Comparison of ENCODE assay signal across 24 cellular contexts in the genomic region with DNA sequence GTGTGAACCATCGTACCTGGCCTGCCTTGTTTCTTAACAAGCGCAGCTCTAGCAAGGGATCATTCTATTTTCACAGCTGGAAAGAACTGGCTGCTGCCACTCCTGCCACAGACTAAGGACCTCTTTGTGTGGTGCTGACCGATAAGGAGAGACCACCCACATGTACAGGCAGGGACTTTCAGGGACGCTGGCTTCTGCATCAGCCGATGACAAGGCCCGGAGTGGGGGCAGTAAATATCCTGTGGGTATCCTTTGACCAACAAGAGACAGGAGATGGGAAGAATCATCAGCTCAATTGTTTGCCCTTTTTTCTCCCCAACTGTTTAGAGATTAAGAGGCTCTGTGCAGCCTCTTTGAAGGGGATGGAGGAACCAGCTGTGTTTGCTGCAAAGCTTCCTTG. TPM values are rescaled to one million over a fixed set of nuclear protein-coding genes. Genes with fewer than 3 reads are reported as not detected.
DNase-seq lines count a peak whose midpoint lies in the region; ATAC-seq and TF ChIP-seq lines count a peak whose summit lies in the region.
"Had no signal": no experiment of that assay in that cellular context is flagged by ENCODE, and none has a peak within 500 bp of the region (broad histone marks: within the 10 kb centered on the region; RNA-seq: fewer than 3 reads in every experiment).

No MANE protein-coding gene starts in this region.

- 83% methylated on average over 4 of the region's 6 CpGs for WGBS in suprapubic skin

- ATAC-seq in GM19035 (IDR thresholded peaks at IDR 0.05; ENCODE audit: unreplicated experiment) (no peak), left ventricle myocardium superior (no peak)
- ATAC-seq: A549; CD8-positive, alpha-beta T cell; K562; PC-3 had no signal

- H3K27ac Mint-ChIP-seq in nephron progenitor cell: peak overlapping the region; percentile 44
- H3K27ac Mint-ChIP-seq: CD8-positive, alpha-beta T cell had no signal

- no peaks in the 10 kb centered on the region for H3K27me3 ChIP-seq in suprapubic skin

- TF ChIP-seq POLR2A in suprapubic skin (IDR thresholded peaks at IDR 0.05): no peak

- no peak overlapping the region for H3K4me3 Mint-ChIP-seq in nephron progenitor cell
- H3K4me3 Mint-ChIP-seq: CD8-positive, alpha-beta T cell had no signal

- no peaks in the 10 kb centered on the region for H3K36me3 ChIP-seq in HEK293 (ENCODE audit: control insufficient read depth in 2 of 2, insufficient read depth in 1 of 2, low read length in 2 of 2)
- no peaks in the 10 kb centered on the region for H3K36me3 ChIP-seq in suprapubic skin

- no peaks in the 10 kb centered on the region for H3K9me3 ChIP-seq in HEK293 (ENCODE audit: control insufficient read depth, insufficient read depth, low read depth, low read length)
- no peaks in the 10 kb centered on the region for H3K9me3 ChIP-seq in suprapubic skin
- H3K9me3 ChIP-seq: A549, Caco-2 had no signal

- H3K4me3 ChIP-seq in HEK293 (ENCODE audit: low read depth, low read length) (no peak overlapping the region), suprapubic skin (no peak overlapping the region)
- H3K4me3 ChIP-seq: A549, K562 had no signal

- H3K36me3 Mint-ChIP-seq in nephron progenitor cell (ENCODE audit: low read depth): no peaks in the 10 kb centered on the region
- H3K36me3 Mint-ChIP-seq: CD8-positive, alpha-beta T cell had no signal

- peaks cover 7% of the 10 kb centered on the region for H3K9me3 Mint-ChIP-seq in nephron progenitor cell
- H3K9me3 Mint-ChIP-seq: CD8-positive, alpha-beta T cell had no signal

- H3K4me1 Mint-ChIP-seq in nephron progenitor cell: peaks cover 38% of the 10 kb centered on the region

- TF ChIP-seq CTCF in HEK293 (tag by site-specific recombination; IDR thresholded peaks at IDR 0.05) (no peak), nephron progenitor cell (IDR thresholded peaks at IDR 0.05) (no peak), suprapubic skin (IDR thresholded peaks at IDR 0.05) (no peak)

- peak; percentile 56 for DNase-seq in ecto neural progenitor cell (ENCODE audit: low spot score)
- no peak for DNase-seq in nephron progenitor cell
- DNase-seq in suprapubic skin (ENCODE audit: low spot score in 2 of 2): peak; percentile 14 to 20
- no peak for DNase-seq in central memory CD4-positive, alpha-beta T cell
- no peak for DNase-seq in left ventricle myocardium superior
- DNase-seq: AML-193; C1 segment of cervical spinal cord; Caco-2; CD8-positive, alpha-beta T cell; HCEC 1CT; MV-4-11; NCI-H1105 treated with DMSO at 0.1 percent for 48 hours; NCI-H146; NCI-H1930; NCI-H2107; NCI-H446; NCI-H524 treated with DMSO at 0.1 percent for 48 hours; NCI-H82; NK-92 treated with Interleukin-12 subunit alpha and Interleukin-12 subunit beta, amount 100 ng/mL, for 24 hours; PC-3 had no signal

- CTCF ChIA-PET in HEK293 (lab: Yijun Ruan, JAX): interaction anchor here (0.5 to 1.0 kb wide), 3 partner anchors 10 to 121 kb away, joined by 3 to 5 read pairs (median 4); a partner anchor contains a TSS

- TF ChIP-seq EP300 in suprapubic skin (IDR thresholded peaks at IDR 0.05): no peak

- H3K27me3 Mint-ChIP-seq in nephron progenitor cell (ENCODE audit: low read depth, poor library complexity): peaks cover 8% of the 10 kb centered on the region

- peaks cover 4% of the 10 kb centered on the region; the same call in 1 of the 2 replicates for H3K4me1 ChIP-seq in HEK293 (ENCODE audit: control insufficient read depth, insufficient read depth, low read length)
- H3K4me1 ChIP-seq in suprapubic skin: no peaks in the 10 kb centered on the region

- intact Hi-C loops in left ventricle myocardium superior (cut with micrococcal nuclease): no loop called here

- POLR2A ChIA-PET in HEK293 (lab: Yijun Ruan, JAX): no interaction called here

- H3K27ac ChIP-seq in HEK293 (ENCODE audit: extremely low read depth, low read depth, low read length) (no peak overlapping the region), suprapubic skin (no peak overlapping the region)

TF ChIP-seq in HEK293, 187 proteins besides CTCF, POLR2A, EP300 and RAD21:
- no peak for TF ChIP-seq ZNF664 (tag by site-specific recombination; IDR thresholded peaks at IDR 0.05)
- TF ChIP-seq ZNF121 (tag by site-specific recombination; IDR thresholded peaks at IDR 0.05): 0 out of 2 replicates have a peak, but pooled peaks have one; percentile 5
- peak; percentile 29; the same call in 1 of the 2 replicates for TF ChIP-seq FEZF1 (tag by site-specific recombination; IDR thresholded peaks at IDR 0.05)

RNA-seq across cellular contexts. Expression of a gene that starts 9.2 kb away (rescaled TPM):
- total RNA-seq in suprapubic skin (10 to 100 TPM; 39.0 to 91.9 (median 69.6) TPM), left ventricle myocardium superior (12.3 TPM)

RNA-seq across cellular contexts. Expression of a gene that starts 37.2 kb away (rescaled TPM):
- 10 to 100 TPM in 3 of 4 donors, 1 to 10 TPM in 1; 7.6 to 19.2 (median 12.0) TPM for total RNA-seq in suprapubic skin
- total RNA-seq in left ventricle myocardium superior: 40.1 TPM

Comparison
In these comparisons a context has a peak if more than half of its experiments do, and no peak if none do; other contexts are left out.
1. DNase-seq: peak in ecto neural progenitor cell (single experiment) and suprapubic skin (2 of 2); none in nephron progenitor cell (single experiment), central memory CD4-positive, alpha-beta T cell (single experiment) and left ventricle myocardium superior (single experiment).